ENCODE assay signal across 15 cellular contexts in the genomic region with DNA sequence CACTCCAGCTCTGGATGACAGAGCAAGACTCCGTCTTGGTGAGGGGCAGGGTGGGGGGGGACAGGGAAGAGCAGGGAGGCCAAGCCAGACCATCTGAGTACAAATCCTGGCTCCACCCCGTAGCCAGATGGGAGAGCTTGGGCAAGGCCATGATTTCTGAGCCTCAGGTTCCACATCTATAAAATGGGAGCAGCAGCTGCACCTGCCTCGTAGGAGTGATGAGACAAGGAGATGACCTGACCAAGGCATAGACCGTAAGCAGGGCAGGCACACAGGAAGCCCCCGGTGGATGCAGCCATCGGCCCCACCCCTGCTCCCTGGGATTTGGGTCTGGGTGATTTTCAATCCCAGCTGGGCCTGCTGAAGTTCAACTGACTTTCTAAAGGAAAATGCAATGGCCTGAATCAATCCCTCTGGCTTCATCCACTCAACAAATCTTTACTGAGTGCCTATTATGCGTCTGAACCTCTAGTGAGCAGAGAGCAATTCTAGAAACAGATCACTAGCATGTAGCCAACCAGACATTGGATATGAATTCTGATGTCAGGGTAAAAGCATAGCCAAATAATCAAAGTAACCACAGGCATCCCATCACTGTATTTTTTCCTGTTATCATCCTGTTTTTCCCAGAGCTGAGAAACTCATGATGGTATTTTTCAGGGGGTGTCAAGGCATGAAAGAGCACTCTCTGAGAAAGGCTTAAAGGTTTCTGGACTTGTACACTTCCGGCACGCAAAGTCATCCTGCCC.
"Had no signal": no experiment of that assay in that cellular context is flagged by ENCODE, and none has a peak within 500 bp of the region (broad histone marks: within the 10 kb centered on the region; RNA-seq: fewer than 3 reads in every experiment).

No MANE protein-coding gene starts in this region.

- H3K4me3 ChIP-seq: hepatocyte, left ventricle myocardium inferior, thoracic aorta had no signal

- ATAC-seq: activated CD8-positive, alpha-beta T cell treated with anti-CD3 and anti-CD28 coated beads, Interleukin-2, amount 10 ng/mL, durations not matched to agents 7 days and 5 days; activated T-cell treated with anti-CD3 and anti-CD28 coated beads, Interleukin-2, amount 50 U/mL, for 72 hours; naive thymus-derived CD8-positive, alpha-beta T cell; right cardiac atrium had no signal

- H3K27ac ChIP-seq: hepatocyte had no signal

- H3K36me3 ChIP-seq: left ventricle myocardium inferior, thoracic aorta had no signal

- DNase-seq: activated CD4-positive, alpha-beta T cell treated with anti-CD3 and anti-CD28 coated beads for 4 hours; activated CD8-positive, alpha-beta memory T cell treated with anti-CD3 and anti-CD28 coated beads, Interleukin-2, amount 50 U/mL, for 4 hours; activated CD8-positive, alpha-beta T cell treated with anti-CD3 and anti-CD28 coated beads, Interleukin-2, amount 10 ng/mL, durations not matched to agents 7 days and 5 days; activated gamma-delta T cell; activated T-cell treated with anti-CD3 and anti-CD28 coated beads, Interleukin-2, amount 50 U/mL, for 72 hours; erythroblast; kidney; left ventricle myocardium inferior; stimulated activated CD4-positive, alpha-beta T cell treated with anti-CD3 and anti-CD28 coated beads, Interleukin-12 subunit alpha, Interleukin-12 subunit beta, amount 100 ng/mL, for 4 hours; stimulated activated CD4-positive, alpha-beta T cell treated with anti-CD3 and anti-CD28 coated beads, Interleukin-2, amount 100 ng/mL, for 24 hours; T-helper 2 cell had no signal
